9 cellular contexts compared by ENCODE assay signal in genomic region chr18:59268722-59269562, GRCh38. TPM values are rescaled to one million over a fixed set of nuclear protein-coding genes. Genes with fewer than 3 reads are reported as not detected.
DNase-seq lines count a peak whose midpoint lies in the region; TF ChIP-seq lines count a peak whose summit lies in the region.
"Had no signal": no experiment of that assay in that cellular context is flagged by ENCODE, and none has a peak within 500 bp of the region (broad histone marks: within the 10 kb centered on the region; RNA-seq: fewer than 3 reads in every experiment).

No MANE protein-coding gene starts in this region.

- H3K27me3 ChIP-seq in hepatocyte, result peaks cover 98% of the 10 kb centered on the region
- peaks cover 69% of the 10 kb centered on the region for H3K27me3 ChIP-seq in effector memory CD4-positive, alpha-beta T cell (replicated peaks; ENCODE audit: control insufficient read depth, insufficient read depth, low read length, poor library complexity, severe bottlenecking)

- no peaks in the 10 kb centered on the region for H3K9me3 ChIP-seq in hepatocyte (ENCODE audit: low read depth)
- no peaks in the 10 kb centered on the region for H3K9me3 ChIP-seq in effector memory CD4-positive, alpha-beta T cell (ENCODE audit: control insufficient read depth, low read length)

- H3K27ac Mint-ChIP-seq in IgD-negative memory B cell, result peak overlapping the region in 2 of 3 donors; percentile 63 to 82

- H3K79me2 ChIP-seq in hepatocyte, result no peaks in the 10 kb centered on the region

- H2AFZ ChIP-seq in hepatocyte, result peak overlapping the region; percentile 63

- no peaks in the 10 kb centered on the region for H3K36me3 Mint-ChIP-seq in IgD-negative memory B cell

- peak; percentile 16 for DNase-seq in SIG-M5 treated with dmso at 0.1 percent for 504 hours (lab: John Stamatoyannopoulos, UW; ENCODE audit: unreplicated experiment)
- DNase-seq in SIG-M5 (lab: John Stamatoyannopoulos, UW), result no peak
- peak; percentile 62 to 68 for DNase-seq in activated CD4-positive, alpha-beta T cell treated with anti-CD3 and anti-CD28 coated beads, Interleukin-2, amount 50 U/mL, for 48 hours
- peak; percentile 80 for DNase-seq in hepatocyte (ENCODE audit: low spot score)
- peak; percentile 43 to 46 for DNase-seq in stimulated activated CD4-positive, alpha-beta T cell treated with anti-CD3 and anti-CD28 coated beads, Interleukin-4, amount 100 ng/mL, for 48 hours (ENCODE audit: low read depth in 2 of 2)
- DNase-seq in effector memory CD4-positive, alpha-beta T cell, result no peak
- no peak for DNase-seq in OCI-M1 (lab: John Stamatoyannopoulos, UW)

- no peaks in the 10 kb centered on the region for H4K20me1 ChIP-seq in hepatocyte (ENCODE audit: insufficient read depth, poor library complexity, severe bottlenecking)

- peak; percentile 10 for TF ChIP-seq CTCF in hepatocyte (IDR thresholded peaks at IDR 0.05; ENCODE audit: poor library complexity)

- H3K9me3 Mint-ChIP-seq in IgD-negative memory B cell, result peaks cover 0 to 16% (median 4%) of the 10 kb centered on the region in 3 donors

- no peak overlapping the region for H3K27ac ChIP-seq in hepatocyte
- H3K27ac ChIP-seq in effector memory CD4-positive, alpha-beta T cell (ENCODE audit: insufficient read depth, low read length, poor library complexity, severe bottlenecking), result no peak overlapping the region

- H3K4me1 Mint-ChIP-seq in IgD-negative memory B cell, result peaks cover 10 to 21% (median 10%) of the 10 kb centered on the region in 3 donors

- H3K4me2 ChIP-seq in hepatocyte, result peak overlapping the region; percentile 86

- H3K4me1 ChIP-seq in hepatocyte (ENCODE audit: insufficient read depth), result peaks cover 17% of the 10 kb centered on the region
- peaks cover 27% of the 10 kb centered on the region for H3K4me1 ChIP-seq in effector memory CD4-positive, alpha-beta T cell (ENCODE audit: control insufficient read depth, insufficient read depth, low read length, poor library complexity, severe bottlenecking)

- H3K36me3 ChIP-seq in hepatocyte (replicated peaks; ENCODE audit: insufficient read depth, low read depth), result no peaks in the 10 kb centered on the region
- no peaks in the 10 kb centered on the region for H3K36me3 ChIP-seq in effector memory CD4-positive, alpha-beta T cell (ENCODE audit: control insufficient read depth, insufficient read depth, low read length)

- peak overlapping the region; percentile 23 for H3K4me3 ChIP-seq in hepatocyte
- no peak overlapping the region for H3K4me3 ChIP-seq in effector memory CD4-positive, alpha-beta T cell (ENCODE audit: insufficient read depth, low read depth, low read length, poor library complexity, severe bottlenecking)

- no peaks in the 10 kb centered on the region for H3K9me2 ChIP-seq in hepatocyte (replicated peaks; ENCODE audit: insufficient read depth)

- peaks cover 70% of the 10 kb centered on the region for H3K27me3 Mint-ChIP-seq in IgD-negative memory B cell

- 1% methylated on average over 44 of the region's 90 CpGs for WGBS in hepatocyte (ENCODE audit: low lambda C conversion rate, missing lambda C conversion rate)

- peak overlapping the region in 3 of 4 donors; percentile 9 to 76 (median 22) for H3K4me3 Mint-ChIP-seq in IgD-negative memory B cell

RNA-seq across cellular contexts. Expression of gene RAX, which starts 4.3 kb away (rescaled TPM):
- polyA plus RNA-seq in IgD-negative memory B cell (not detected), hepatocyte (not detected in 2 replicates)
- total RNA-seq in hepatocyte, result not detected in 2 replicates
- total RNA-seq: renal cortical epithelial cell had no signal

RNA-seq across cellular contexts. Expression of gene GRP, which starts 49.0 kb away (rescaled TPM):
- polyA plus RNA-seq in IgD-negative memory B cell, result not detected
- total RNA-seq in hepatocyte, result 2.6 TPM in 1 of 2 replicates, not detected in the other
- polyA plus RNA-seq in hepatocyte, result 0.71 and 2.2 TPM in 2 replicates
- total RNA-seq: renal cortical epithelial cell had no signal

RNA-seq across cellular contexts. Expression of gene CPLX4, which starts 49.5 kb away (rescaled TPM):
- polyA plus RNA-seq in IgD-negative memory B cell (not detected), hepatocyte (not detected in 2 replicates)
- total RNA-seq in hepatocyte, result not detected in 2 replicates
- total RNA-seq: renal cortical epithelial cell had no signal

Comparison
In these comparisons a context has a peak if more than half of its experiments do, and no peak if none do; other contexts are left out.
1. DNase-seq: peak in SIG-M5 treated with dmso at 0.1 percent for 504 hours (single experiment), activated CD4-positive, alpha-beta T cell treated with anti-CD3 and anti-CD28 coated beads, Interleukin-2, amount 50 U/mL, for 48 hours (2 of 2), hepatocyte (single experiment) and stimulated activated CD4-positive, alpha-beta T cell treated with anti-CD3 and anti-CD28 coated beads, Interleukin-4, amount 100 ng/mL, for 48 hours (2 of 2); none in SIG-M5 (single experiment), effector memory CD4-positive, alpha-beta T cell (0 of 3) and OCI-M1 (single experiment).